10 cellular contexts compared by ENCODE assay signal in the genomic region with DNA sequence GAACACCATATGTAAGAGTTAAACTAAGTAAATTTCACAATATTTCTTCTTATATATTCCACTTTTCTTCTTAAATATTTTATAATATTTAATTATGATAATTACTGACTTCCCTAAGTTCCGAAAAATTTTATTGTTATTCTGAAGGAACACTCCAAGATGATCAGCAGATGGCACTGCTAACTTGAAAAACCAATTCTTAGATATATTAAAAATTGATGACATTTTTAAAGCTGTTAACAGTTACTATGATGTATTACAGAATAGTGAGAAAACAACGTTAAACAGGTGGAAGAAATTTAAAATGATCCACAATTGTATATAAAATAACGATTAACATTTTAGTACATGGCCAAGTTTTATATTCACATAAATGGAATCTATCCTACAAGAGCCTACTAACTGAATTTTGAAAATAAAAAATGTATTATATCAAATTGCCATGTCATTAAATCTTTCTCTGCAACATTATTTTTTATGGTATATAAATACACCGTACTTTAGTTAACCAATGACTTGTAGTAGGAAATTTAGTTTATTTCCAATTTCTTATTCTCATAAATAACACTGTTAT. TPM values are rescaled to one million over a fixed set of nuclear protein-coding genes. Genes with fewer than 3 reads are reported as not detected.
A peak's percentile ranks its signal among the peaks of the same experiment; 100 is the strongest.
DNase-seq lines count a peak whose midpoint lies in the region; ATAC-seq and TF ChIP-seq lines count a peak whose summit lies in the region.
"Had no signal": no experiment of that assay in that cellular context is flagged by ENCODE, and none has a peak within 500 bp of the region (broad histone marks: within the 10 kb centered on the region; RNA-seq: fewer than 3 reads in every experiment).

No MANE protein-coding gene starts in this region.

- no peaks in the 10 kb centered on the region for H3K36me3 ChIP-seq in osteoblast (ENCODE audit: insufficient read depth, low read length)
- no peaks in the 10 kb centered on the region for H3K36me3 ChIP-seq in CD8-positive, alpha-beta memory T cell (ENCODE audit: insufficient read depth, low read length)

- H3K36me3 Mint-ChIP-seq in activated T-helper 1 cell treated with anti-CD3 and anti-CD28 coated beads, Interleukin-12 subunit alpha, Interleukin-12 subunit beta, Interleukin-2, Interleukin-4 antibody, amounts not matched to agents 30 ng/mL and 10 ng/mL and 1 ng/mL, durations not matched to agents 14 hours and 24 hours and 36 hours (ENCODE audit: low read depth), result no peaks in the 10 kb centered on the region
- H3K36me3 Mint-ChIP-seq in CD8-positive, alpha-beta memory T cell, result no peaks in the 10 kb centered on the region

- DNase-seq in EH (ENCODE audit: low read depth), result peak; percentile 54
- peak; percentile 20 for DNase-seq in NCI-H1092 treated with DMSO at 0.1 percent for 48 hours (lab: John Stamatoyannopoulos, UW)
- peak; percentile 75 for DNase-seq in choroid plexus epithelial cell (ENCODE audit: low read depth)
- no peak for DNase-seq in osteoblast (ENCODE audit: insufficient read length, low spot score, missing footprints)
- DNase-seq in activated T-helper 1 cell treated with anti-CD3 and anti-CD28 coated beads, Interleukin-12 subunit alpha, Interleukin-12 subunit beta, Interleukin-2, Interleukin-4 antibody, amounts not matched to agents 30 ng/mL and 10 ng/mL and 1 ng/mL, durations not matched to agents 14 hours and 24 hours and 36 hours (ENCODE audit: low spot score), result no peak
- no peak for DNase-seq in CD8-positive, alpha-beta memory T cell
- no peak for DNase-seq in T-helper 9 cell
- DNase-seq: anterior cingulate cortex had no signal

- CTCF ChIA-PET in CD8-positive, alpha-beta memory T cell (lab: Charles Lee), result no interaction called here

- no peak for ATAC-seq in HG03095 (IDR thresholded peaks at IDR 0.05; ENCODE audit: unreplicated experiment)

- no peaks in the 10 kb centered on the region for H3K9me3 ChIP-seq in osteoblast (ENCODE audit: low read depth, low read length)
- no peaks in the 10 kb centered on the region for H3K9me3 ChIP-seq in CD8-positive, alpha-beta memory T cell (ENCODE audit: low read length)

- H3K27ac ChIP-seq in osteoblast (ENCODE audit: low read depth, low read length), result no peak overlapping the region
- H3K27ac ChIP-seq in CD8-positive, alpha-beta memory T cell (ENCODE audit: low read depth, low read length), result no peak overlapping the region

- no peak overlapping the region for H3K4me3 ChIP-seq in choroid plexus epithelial cell (ENCODE audit: low read depth, low read length)
- H3K4me3 ChIP-seq in osteoblast (ENCODE audit: insufficient read depth, low read length), result no peak overlapping the region
- H3K4me3 ChIP-seq in CD8-positive, alpha-beta memory T cell (ENCODE audit: low read length), result no peak overlapping the region

- H3K9me3 Mint-ChIP-seq in activated T-helper 1 cell treated with anti-CD3 and anti-CD28 coated beads, Interleukin-12 subunit alpha, Interleukin-12 subunit beta, Interleukin-2, Interleukin-4 antibody, amounts not matched to agents 30 ng/mL and 10 ng/mL and 1 ng/mL, durations not matched to agents 14 hours and 24 hours and 36 hours, result peaks cover 12% of the 10 kb centered on the region
- peaks cover 7 to 18% (median 11%) of the 10 kb centered on the region in 5 donors for H3K9me3 Mint-ChIP-seq in CD8-positive, alpha-beta memory T cell

- no peak overlapping the region for H3K27ac Mint-ChIP-seq in activated T-helper 1 cell treated with anti-CD3 and anti-CD28 coated beads, Interleukin-12 subunit alpha, Interleukin-12 subunit beta, Interleukin-2, Interleukin-4 antibody, amounts not matched to agents 30 ng/mL and 10 ng/mL and 1 ng/mL, durations not matched to agents 14 hours and 24 hours and 36 hours
- no peak overlapping the region for H3K27ac Mint-ChIP-seq in CD8-positive, alpha-beta memory T cell
- H3K27ac Mint-ChIP-seq: T-helper 1 cell treated with Interleukin-12 subunit alpha and Interleukin-12 subunit beta and Interleukin-4 antibody, amounts not matched to agents 30 μg/mL and 1 μg/mL, for 36 hours had no signal

- H3K27me3 Mint-ChIP-seq in activated T-helper 1 cell treated with anti-CD3 and anti-CD28 coated beads, Interleukin-12 subunit alpha, Interleukin-12 subunit beta, Interleukin-2, Interleukin-4 antibody, amounts not matched to agents 30 ng/mL and 10 ng/mL and 1 ng/mL, durations not matched to agents 14 hours and 24 hours and 36 hours (ENCODE audit: insufficient read depth), result peaks cover 6% of the 10 kb centered on the region
- H3K27me3 Mint-ChIP-seq in CD8-positive, alpha-beta memory T cell, result no peaks in the 10 kb centered on the region

- H3K4me1 Mint-ChIP-seq in activated T-helper 1 cell treated with anti-CD3 and anti-CD28 coated beads, Interleukin-12 subunit alpha, Interleukin-12 subunit beta, Interleukin-2, Interleukin-4 antibody, amounts not matched to agents 30 ng/mL and 10 ng/mL and 1 ng/mL, durations not matched to agents 14 hours and 24 hours and 36 hours (ENCODE audit: low read depth), result no peaks in the 10 kb centered on the region
- H3K4me1 Mint-ChIP-seq in CD8-positive, alpha-beta memory T cell, result no peaks in the 10 kb centered on the region

- POLR2A ChIA-PET in CD8-positive, alpha-beta memory T cell (lab: Charles Lee), result no interaction called here

- no peaks in the 10 kb centered on the region for H3K79me2 ChIP-seq in osteoblast (ENCODE audit: insufficient read depth, low read length)

- intact Hi-C loops in activated T-helper 1 cell treated with anti-CD3 and anti-CD28 coated beads, Interleukin-12 subunit alpha, Interleukin-12 subunit beta, Interleukin-2, Interleukin-4 antibody, amounts not matched to agents 30 ng/mL and 10 ng/mL and 1 ng/mL, durations not matched to agents 14 hours and 24 hours and 36 hours (cut with micrococcal nuclease), result loop anchor here (10.0 kb wide), 1 partner anchor 656 kb away; no protein-coding TSS in a partner anchor

- no peaks in the 10 kb centered on the region for H4K20me1 ChIP-seq in osteoblast (ENCODE audit: insufficient read depth, low read length)

- no peak overlapping the region for H2AFZ ChIP-seq in osteoblast (ENCODE audit: low read length)

- TF ChIP-seq CTCF in choroid plexus epithelial cell (conservative IDR thresholded peaks at IDR 0.05; ENCODE audit: low read depth, low read length) (peak; percentile 53), osteoblast (IDR thresholded peaks at IDR 0.05; ENCODE audit: extremely low read depth, low read depth, low read length) (peak; percentile 58)

- no peak overlapping the region for H3K4me2 ChIP-seq in osteoblast (ENCODE audit: insufficient read depth, low read length)

- H3K4me3 Mint-ChIP-seq in activated T-helper 1 cell treated with anti-CD3 and anti-CD28 coated beads, Interleukin-12 subunit alpha, Interleukin-12 subunit beta, Interleukin-2, Interleukin-4 antibody, amounts not matched to agents 30 ng/mL and 10 ng/mL and 1 ng/mL, durations not matched to agents 14 hours and 24 hours and 36 hours, result no peak overlapping the region
- no peak overlapping the region for H3K4me3 Mint-ChIP-seq in CD8-positive, alpha-beta memory T cell
- H3K4me3 Mint-ChIP-seq: T-helper 1 cell treated with Interleukin-12 subunit alpha and Interleukin-12 subunit beta and Interleukin-4 antibody, amounts not matched to agents 30 μg/mL and 1 μg/mL, for 36 hours had no signal

- peaks cover 15% of the 10 kb centered on the region for H3K4me1 ChIP-seq in osteoblast (ENCODE audit: insufficient read depth, low read length)
- H3K4me1 ChIP-seq in CD8-positive, alpha-beta memory T cell (ENCODE audit: insufficient read depth, low read length), result no peaks in the 10 kb centered on the region

- no peaks in the 10 kb centered on the region for H3K27me3 ChIP-seq in osteoblast (ENCODE audit: insufficient read depth, low read length)
- no peaks in the 10 kb centered on the region for H3K27me3 ChIP-seq in CD8-positive, alpha-beta memory T cell (ENCODE audit: insufficient read depth, low read length, poor library complexity, severe bottlenecking)

RNA-seq across cellular contexts. Expression of a gene that starts 30.1 kb away (rescaled TPM):
- under 0.01 TPM in 1 of 2 replicates, not detected in the other for total RNA-seq in osteoblast
- total RNA-seq in activated T-helper 1 cell treated with anti-CD3 and anti-CD28 coated beads, Interleukin-12 subunit alpha, Interleukin-12 subunit beta, Interleukin-2, Interleukin-4 antibody, amounts not matched to agents 30 ng/mL and 10 ng/mL and 1 ng/mL, durations not matched to agents 14 hours and 24 hours and 36 hours, result not detected in 2 replicates
- not detected for total RNA-seq in CD8-positive, alpha-beta memory T cell
- not detected for polyA plus RNA-seq in CD8-positive, alpha-beta memory T cell

RNA-seq across cellular contexts. Expression of a gene that starts 58.9 kb away (rescaled TPM):
- total RNA-seq in osteoblast, result 37.6 and 43.0 TPM in 2 replicates
- total RNA-seq in activated T-helper 1 cell treated with anti-CD3 and anti-CD28 coated beads, Interleukin-12 subunit alpha, Interleukin-12 subunit beta, Interleukin-2, Interleukin-4 antibody, amounts not matched to agents 30 ng/mL and 10 ng/mL and 1 ng/mL, durations not matched to agents 14 hours and 24 hours and 36 hours, result not detected in 2 replicates
- total RNA-seq in CD8-positive, alpha-beta memory T cell, result not detected
- not detected for polyA plus RNA-seq in CD8-positive, alpha-beta memory T cell

Comparison
In these comparisons a context has a peak if more than half of its experiments do, and no peak if none do; other contexts are left out.
1. DNase-seq: peak in EH (single experiment), NCI-H1092 treated with DMSO at 0.1 percent for 48 hours (single experiment) and choroid plexus epithelial cell (single experiment); none in osteoblast (single experiment), activated T-helper 1 cell treated with anti-CD3 and anti-CD28 coated beads, Interleukin-12 subunit alpha, Interleukin-12 subunit beta, Interleukin-2, Interleukin-4 antibody, amounts not matched to agents 30 ng/mL and 10 ng/mL and 1 ng/mL, durations not matched to agents 14 hours and 24 hours and 36 hours (single experiment), CD8-positive, alpha-beta memory T cell (0 of 5) and T-helper 9 cell (single experiment).
2. RNA of a gene that starts 58.9 kb away (total RNA-seq): 37.6 to 43.0 TPM in osteoblast; not detected in activated T-helper 1 cell treated with anti-CD3 and anti-CD28 coated beads, Interleukin-12 subunit alpha, Interleukin-12 subunit beta, Interleukin-2, Interleukin-4 antibody, amounts not matched to agents 30 ng/mL and 10 ng/mL and 1 ng/mL, durations not matched to agents 14 hours and 24 hours and 36 hours and not detected in CD8-positive, alpha-beta memory T cell; every median in the first group is over 10 times any median in the second.